8 cellular contexts compared by ENCODE assay signal in genomic region chr4:40196724-40197281, GRCh38. TPM values are rescaled to one million over a fixed set of nuclear protein-coding genes. Genes with fewer than 3 reads are reported as not detected.
DNase-seq lines count a peak whose midpoint lies in the region; ATAC-seq and TF ChIP-seq lines count a peak whose summit lies in the region.

Gene RHOH, plus strand, starts transcription at chr4:40197031. Its CDS starts 46,356 bp downstream, at chr4:40243387.

- H3K27ac Mint-ChIP-seq in neural progenitor cell, result peak within 1 kb of the TSS; percentile 97

- TF ChIP-seq CTCF in OCI-LY7 (conservative IDR thresholded peaks at IDR 0.05; ENCODE audit: low read length), result no peak
- no peak for TF ChIP-seq CTCF in neural progenitor cell (IDR thresholded peaks at IDR 0.05)

- H3F3A ChIP-seq in neural progenitor cell (ENCODE audit: low read depth), result peaks cover 38% of the 10 kb centered on the region

- H3K9me3 Mint-ChIP-seq in neural progenitor cell, result no peaks in the 10 kb centered on the region

- H3K4me1 ChIP-seq in OCI-LY7 (ENCODE audit: insufficient read depth, low read length, poor library complexity, severe bottlenecking) (peaks cover 44% of the 10 kb centered on the region), neural progenitor cell (peaks cover 71% of the 10 kb centered on the region)

- no peak within 1 kb of the TSS for H3K9ac ChIP-seq in neural progenitor cell

- H3K27me3 ChIP-seq in neural progenitor cell, result no peaks in the 10 kb centered on the region

- peak within 1 kb of the TSS; percentile 82 for H3K4me3 Mint-ChIP-seq in neural progenitor cell

- H3K27ac ChIP-seq in OCI-LY7 (ENCODE audit: low read depth, low read length, poor library complexity, severe bottlenecking) (peak within 1 kb of the TSS; percentile 93), neural progenitor cell (peak within 1 kb of the TSS; percentile 88)

- no TSS peak for BruUV-seq in OCI-LY7 (replicated peaks; lab: Mats Ljungman, UMichigan)

- no peaks in the 10 kb centered on the region for H3K9me2 ChIP-seq in OCI-LY7 (ENCODE audit: insufficient read depth, low read length)

- H3K9me3 ChIP-seq in OCI-LY7 (ENCODE audit: low read length) (no peaks in the 10 kb centered on the region), neural progenitor cell (ENCODE audit: low read depth) (no peaks in the 10 kb centered on the region)

- CTCF ChIA-PET in OCI-LY7 (lab: Charles Lee; ENCODE audit: unreplicated experiment), result no interaction called here

- peaks cover 2% of the 10 kb centered on the region for H3K36me3 Mint-ChIP-seq in neural progenitor cell

- H3K27me3 Mint-ChIP-seq in neural progenitor cell (ENCODE audit: insufficient read depth, low read depth), result peaks cover 7% of the 10 kb centered on the region

- POLR2A ChIA-PET in OCI-LY7 (lab: Charles Lee), result interaction anchor here (0.5 to 17.3 kb wide), 20 partner anchors 8 to 1076 kb away, joined by 3 to 212 read pairs (median 4); no protein-coding TSS in a partner anchor

- DNase-seq in OCI-LY7 (ENCODE audit: low spot score) (peak; percentile 93), neural progenitor cell (ENCODE audit: low spot score) (peak; percentile 71), globus pallidus (ENCODE audit: low spot score) (no peak)
- peak; percentile 53 for DNase-seq in activated effector memory CD4-positive, alpha-beta T cell treated with Interleukin-2 at 50 U/mL for 16 hours

- H3K4me1 Mint-ChIP-seq in neural progenitor cell, result peaks cover 68% of the 10 kb centered on the region

- peaks cover 48% of the 10 kb centered on the region for H3K36me3 ChIP-seq in OCI-LY7 (ENCODE audit: insufficient read depth, low read length)
- H3K36me3 ChIP-seq in neural progenitor cell, result no peaks in the 10 kb centered on the region

- H3K4me3 ChIP-seq in OCI-LY7 (ENCODE audit: low read depth, low read length, poor library complexity, severe bottlenecking) (peak within 1 kb of the TSS; percentile 79), neural progenitor cell (peak within 1 kb of the TSS; percentile 43)

- ATAC-seq in GM18498 (IDR thresholded peaks at IDR 0.05; ENCODE audit: unreplicated experiment) (peak; percentile 21), GM18909 (IDR thresholded peaks at IDR 0.05; ENCODE audit: poor library complexity, unreplicated experiment) (no peak), GM19023 (IDR thresholded peaks at IDR 0.05; ENCODE audit: unreplicated experiment) (no peak), HG03457 (IDR thresholded peaks at IDR 0.05; ENCODE audit: unreplicated experiment) (no peak)

- H2AFZ ChIP-seq in OCI-LY7 (ENCODE audit: low read length) (no peak within 1 kb of the TSS; the same call in 1 of the 2 replicates), neural progenitor cell (replicated peaks) (peak within 1 kb of the TSS; percentile 69)

- H3K4me2 ChIP-seq in OCI-LY7 (ENCODE audit: low read length) (peak within 1 kb of the TSS; percentile 84), neural progenitor cell (peak within 1 kb of the TSS; percentile 72)

- intact Hi-C loops in OCI-LY7 (cut with micrococcal nuclease; ENCODE audit: unreplicated experiment), result loop anchor here (2.0 to 10.0 kb wide), 7 partner anchors 112 to 1170 kb away; partner anchors contain the start of gene N4BP2

- H4K20me1 ChIP-seq in OCI-LY7 (ENCODE audit: insufficient read depth, low read length) (peaks cover 27% of the 10 kb centered on the region), neural progenitor cell (ENCODE audit: low read depth) (no peaks in the 10 kb centered on the region)

- H3K79me2 ChIP-seq in OCI-LY7 (ENCODE audit: insufficient read depth, low read depth, low read length) (peaks cover 95% of the 10 kb centered on the region), neural progenitor cell (ENCODE audit: low read depth) (peaks cover 5% of the 10 kb centered on the region)

RNA-seq across cellular contexts. Expression of gene RHOH, which starts in this region (rescaled TPM):
- 35.5 and 38.2 TPM in 2 replicates for total RNA-seq in OCI-LY7 (2014; rRNA removed; shearing (Covaris generic))
- total RNA-seq in OCI-LY7 (2022) (83.2 and 87.4 TPM in 2 replicates), neural progenitor cell (ENCODE audit: low replicate concordance) (5.7 and 11.2 TPM in 2 replicates)
